In genomic region chr1:154623358-154623757, GRCh38 we compare ENCODE assay signal across 21 cellular contexts. TPM values are rescaled to one million over a fixed set of nuclear protein-coding genes. Genes with fewer than 3 reads are reported as not detected.
DNase-seq lines count a peak whose midpoint lies in the region; ATAC-seq, FAIRE-seq and TF ChIP-seq lines count a peak whose summit lies in the region.
"Had no signal": no experiment of that assay in that cellular context is flagged by ENCODE, and none has a peak within 500 bp of the region (broad histone marks: within the 10 kb centered on the region; RNA-seq: fewer than 3 reads in every experiment).

No MANE protein-coding gene starts in this region.

- H3K9ac ChIP-seq in K562 (ENCODE audit: insufficient read depth in 1 of 2, low read depth in 2 of 2, low read length in 2 of 2), result no peak overlapping the region
- H3K9ac ChIP-seq: parathyroid adenoma had no signal

- TF ChIP-seq CTCF in K562 (IDR thresholded peaks at IDR 0.05 in 2 of 3, conservative IDR thresholded peaks at IDR 0.05 in 1 of 3; ENCODE audit: insufficient read depth in 2 of 3, low read depth in 1 of 3, low read length in 3 of 3) (no peak), Caco-2 (IDR thresholded peaks at IDR 0.05; ENCODE audit: insufficient read depth in 1 of 2, low read depth in 1 of 2, low read length in 1 of 2, severe bottlenecking in 1 of 2, unreplicated experiment in 1 of 2) (no peak)

- H4K20me1 ChIP-seq in K562 (replicated peaks; ENCODE audit: control insufficient read depth, insufficient read depth, low read length), result no peaks in the 10 kb centered on the region; the same call in 1 of the 2 replicates

- no peak for TF ChIP-seq EP300 in K562 (IDR thresholded peaks at IDR 0.05; ENCODE audit: low read length)

- peaks cover 2% of the 10 kb centered on the region; the same call in 1 of the 2 replicates for H3K9me3 ChIP-seq in K562 (replicated peaks; ENCODE audit: control insufficient read depth, insufficient read depth, low read depth, low read length)
- no peaks in the 10 kb centered on the region for H3K9me3 ChIP-seq in small intestine (ENCODE audit: control insufficient read depth, low read depth)
- H3K9me3 ChIP-seq in Caco-2, result no peaks in the 10 kb centered on the region
- H3K9me3 ChIP-seq: breast epithelium had no signal

- H3K4me3 Mint-ChIP-seq in Caco-2 (ENCODE audit: unreplicated experiment), result no peak overlapping the region

- BruUV-seq in K562 (replicated peaks; lab: Mats Ljungman, UMichigan) (no TSS peak), Caco-2 (replicated peaks; lab: Mats Ljungman, UMichigan) (no TSS peak)

- intact Hi-C loops in K562 (cut with micrococcal nuclease) (no loop called here), Caco-2 (cut with micrococcal nuclease; ENCODE audit: unreplicated experiment) (no loop called here)

- no peak for DNase-seq in activated naive CD4-positive, alpha-beta T cell treated with anti-CD3 and anti-CD28 coated beads, Interleukin-2, amount 50 U/mL, for 72 hours (ENCODE audit: low spot score in 2 of 2)
- DNase-seq in activated naive CD4-positive, alpha-beta T cell treated with Interleukin-2 at 50 U/mL for 16 hours, result no peak
- DNase-seq in NOMO-1 treated with DMSO at 0.1 percent for 48 hours (lab: John Stamatoyannopoulos, UW; ENCODE audit: unreplicated experiment), result peak; percentile 72
- DNase-seq in K562 (ENCODE audit: extremely low read depth in 1 of 4, low spot score in 3 of 4), result no peak
- DNase-seq in small intestine, result peak; percentile 13
- DNase-seq in Caco-2, result no peak
- DNase-seq in GM19239 (ENCODE audit: insufficient read length, low spot score), result no peak
- no peak for DNase-seq in AG08396 (ENCODE audit: low spot score)
- DNase-seq: ACHN; activated CD4-positive, CD25-positive, alpha-beta regulatory T cell; activated naive CD4-positive, alpha-beta T cell; effector CD4-positive, alpha-beta T cell; HCEC 1CT; hippocampal formation; NCI-H446 treated with DMSO at 0.1 percent for 48 hours; stimulated activated naive CD4-positive, alpha-beta T cell had no signal

- H3K4me1 ChIP-seq in K562 (replicated peaks in 1 of 2; ENCODE audit: control insufficient read depth in 2 of 2, insufficient read depth in 2 of 2, low read length in 2 of 2) (peaks cover 13 to 15% of the 10 kb centered on the region in 2 experiments), small intestine (ENCODE audit: control insufficient read depth in 2 of 2, insufficient read depth in 1 of 2, low read depth in 1 of 2, low read length in 1 of 2) (peaks cover 2 to 4% of the 10 kb centered on the region in 2 donors), Caco-2 (peaks cover 11% of the 10 kb centered on the region; the same call in 1 of the 2 replicates)

- H3K27ac Mint-ChIP-seq in activated naive CD4-positive, alpha-beta T cell treated with anti-CD3 and anti-CD28 coated beads, Interleukin-2, amount 50 U/mL, for 72 hours, result peak overlapping the region; percentile 46 to 89
- H3K27ac Mint-ChIP-seq in Caco-2 (ENCODE audit: unreplicated experiment), result no peak overlapping the region

- no peak for ATAC-seq in activated naive CD4-positive, alpha-beta T cell treated with anti-CD3 and anti-CD28 coated beads, Interleukin-2, amount 50 U/mL, for 72 hours
- no peak for ATAC-seq in K562
- ATAC-seq: SK-N-SH treated with all-trans-retinoic acid at 6 μM for 48 hours had no signal

- H3K4me3 ChIP-seq in K562 (no peak overlapping the region), small intestine (ENCODE audit: low read depth in 1 of 2, low read length in 2 of 2) (no peak overlapping the region), Caco-2 (ENCODE audit: low read depth, low read length) (no peak overlapping the region)
- H3K4me3 ChIP-seq: breast epithelium had no signal

- POLR2A ChIA-PET in K562 (lab: Yijun Ruan, JAX) (no interaction called here), Caco-2 (lab: Charles Lee) (no interaction called here)

- H3K27ac ChIP-seq in K562 (ENCODE audit: extremely low read depth, low read depth, low read length) (no peak overlapping the region), small intestine (ENCODE audit: low read depth in 1 of 2, low read length in 1 of 2) (no peak overlapping the region)
- H3K27ac ChIP-seq: breast epithelium, parathyroid adenoma had no signal

- H3K9me1 ChIP-seq in K562 (ENCODE audit: control insufficient read depth, insufficient read depth, low read length), result no peaks in the 10 kb centered on the region

- H3K27me3 ChIP-seq in K562 (ENCODE audit: control insufficient read depth in 2 of 2, insufficient read depth in 2 of 2, low read length in 2 of 2) (no peaks in the 10 kb centered on the region), small intestine (ENCODE audit: control insufficient read depth in 2 of 2, insufficient read depth in 2 of 2, low read length in 2 of 2) (no peaks in the 10 kb centered on the region), Caco-2 (replicated peaks; ENCODE audit: control insufficient read depth, insufficient read depth, low read length) (no peaks in the 10 kb centered on the region)
- H3K27me3 ChIP-seq: breast epithelium had no signal

- no peaks in the 10 kb centered on the region for H3K27me3 Mint-ChIP-seq in Caco-2 (ENCODE audit: insufficient read depth, unreplicated experiment)

- H2AFZ ChIP-seq in K562 (ENCODE audit: low read depth, low read length), result no peak overlapping the region
- H2AFZ ChIP-seq: parathyroid adenoma had no signal

- H3K36me3 ChIP-seq in K562 (ENCODE audit: control insufficient read depth, insufficient read depth, low read length) (peaks cover 36% of the 10 kb centered on the region; the same call in 2 of the 3 replicates), small intestine (ENCODE audit: control insufficient read depth in 2 of 2, insufficient read depth in 2 of 2, low read length in 2 of 2) (no peaks in the 10 kb centered on the region), Caco-2 (ENCODE audit: control insufficient read depth, insufficient read depth, low read length) (0 out of 2 replicates have a peak, but pooled peaks cover 1% of the 10 kb centered on the region)
- H3K36me3 ChIP-seq: breast epithelium had no signal

- peaks cover 20 to 24% of the 10 kb centered on the region in 2 donors for H3K36me3 Mint-ChIP-seq in activated naive CD4-positive, alpha-beta T cell treated with anti-CD3 and anti-CD28 coated beads, Interleukin-2, amount 50 U/mL, for 72 hours
- peaks cover 11% of the 10 kb centered on the region for H3K36me3 Mint-ChIP-seq in Caco-2 (ENCODE audit: insufficient read depth, unreplicated experiment)

- H3K9me3 Mint-ChIP-seq in activated naive CD4-positive, alpha-beta T cell treated with anti-CD3 and anti-CD28 coated beads, Interleukin-2, amount 50 U/mL, for 72 hours, result no peaks in the 10 kb centered on the region
- no peaks in the 10 kb centered on the region for H3K9me3 Mint-ChIP-seq in Caco-2 (ENCODE audit: unreplicated experiment)

- peaks cover 12% of the 10 kb centered on the region for H3K4me1 Mint-ChIP-seq in Caco-2 (ENCODE audit: low read depth, unreplicated experiment)

- FAIRE-seq in K562 (lab: Jason Lieb, UNC) (no peak), small intestine (lab: Jason Lieb, UNC) (no peak), GM19239 (lab: Jason Lieb, UNC) (no peak)
- FAIRE-seq: G401.6, urothelium cell line had no signal

- H3K79me2 ChIP-seq in K562 (ENCODE audit: control insufficient read depth, insufficient read depth, low read length), result peaks cover 86% of the 10 kb centered on the region

- no peak for TF ChIP-seq POLR2A in K562 (conservative IDR thresholded peaks at IDR 0.05)

- H3K4me2 ChIP-seq in K562 (ENCODE audit: insufficient read depth, low read length), result no peak overlapping the region

- CTCF ChIA-PET in K562 (lab: Yijun Ruan, JAX; ENCODE audit: low intra/inter-chr PET ratio) (no interaction called here), Caco-2 (lab: Charles Lee) (no interaction called here)

- in situ Hi-C loops in K562 (cut with MboI), result no loop called here

- 82% methylated on average over 3 of the region's 3 CpGs for WGBS in K562 (ENCODE audit: insufficient coverage, low coverage, missing lambda C conversion rate)
- WGBS in small intestine, 3 donors, result 75 to 91% (median 90%) methylated on average over 3 of the region's 3 CpGs

- TF ChIP-seq RAD21 in K562 (CRISPR knock-in tag; conservative IDR thresholded peaks at IDR 0.05 in 1 of 2, IDR thresholded peaks at IDR 0.05 in 1 of 2), result no peak

RNA-seq across cellular contexts. Expression of gene ADAR, which starts 15.4 kb away (rescaled TPM):
- total RNA-seq in activated naive CD4-positive, alpha-beta T cell treated with anti-CD3 and anti-CD28 coated beads, Interleukin-2, amount 50 U/mL, for 72 hours, result 100 to 1,000 TPM; 189 to 332 TPM
- total RNA-seq in K562 (2011; cell fraction: chromatin; rRNA removed; ENCODE audit: low replicate concordance), result 167 and 223 TPM in 2 replicates
- 128 and 132 TPM in 2 replicates for total RNA-seq in K562 (2011; cell fraction: nucleolus; rRNA removed)
- 127 and 128 TPM in 2 replicates for total RNA-seq in K562 (2011; cell fraction: nucleoplasm; rRNA removed)
- total RNA-seq in K562 (2014; rRNA removed) (48.0 and 53.6 TPM in 2 replicates), K562 (2014; rRNA removed; fragmentation: Illumina TruSeq; extraction: Trizol) (60.2 and 63.6 TPM in 2 replicates), K562 (2015; rRNA removed; fragmentation: Illumina TruSeq; extraction: Trizol) (66.2 and 68.0 TPM in 2 replicates), K562 (2021) (94.2 and 96.9 TPM in 2 replicates), Caco-2 (2022) (178 and 190 TPM in 2 replicates)
- polyA plus RNA-seq in K562 (2011; rRNA removed) (117 and 123 TPM in 2 replicates), K562 (2014; fragmentation: Illumina TruSeq; extraction: Trizol) (67.0 and 75.9 TPM in 2 replicates), K562 (2014; fragmentation: Nextera tagmentation; extraction: Ambion mirVana) (10 to 100 TPM; 30.1 to 41.2 TPM), K562 (2014; rRNA removed) (46.3 and 51.3 TPM in 2 replicates), small intestine (10 to 100 TPM; 28.6 to 62.1 (median 32.9) TPM)
- polyA plus RNA-seq in K562 (2011; cell fraction: cytosol; rRNA removed), result 62.0 and 83.9 TPM in 2 replicates
- 176 and 229 TPM in 2 replicates for polyA plus RNA-seq in K562 (2011; cell fraction: nucleus; rRNA removed)
- 45.6 and 52.9 TPM in 2 replicates for polyA plus RNA-seq in K562 (2012)
- polyA minus RNA-seq in K562 (2011; rRNA and poly(A)+ RNA removed), result 157 and 202 TPM in 2 replicates
- 61.0 and 68.0 TPM in 2 replicates for polyA minus RNA-seq in K562 (2011; cell fraction: cytosol; rRNA and poly(A)+ RNA removed)
- 58.7 and 108 TPM in 2 replicates for polyA minus RNA-seq in K562 (2011; cell fraction: nucleus; rRNA and poly(A)+ RNA removed)

RNA-seq across cellular contexts. Expression of gene CHRNB2, which starts 55.8 kb away (rescaled TPM):
- under 1 TPM; 0.09 to 0.10 TPM for total RNA-seq in activated naive CD4-positive, alpha-beta T cell treated with anti-CD3 and anti-CD28 coated beads, Interleukin-2, amount 50 U/mL, for 72 hours
- not detected in 2 replicates for total RNA-seq in K562 (2011; cell fraction: chromatin; rRNA removed; ENCODE audit: low replicate concordance)
- not detected in 2 replicates for total RNA-seq in K562 (2011; cell fraction: nucleolus; rRNA removed)
- total RNA-seq in K562 (2011; cell fraction: nucleoplasm; rRNA removed), result not detected in 2 replicates
- total RNA-seq in K562 (2014; rRNA removed) (not detected in 2 replicates), K562 (2014; rRNA removed; fragmentation: Illumina TruSeq; extraction: Trizol) (not detected in 2 replicates), K562 (2015; rRNA removed; fragmentation: Illumina TruSeq; extraction: Trizol) (not detected in 2 replicates), K562 (2021) (not detected in 2 replicates), Caco-2 (2022) (0.09 TPM in 1 of 2 replicates, not detected in the other)
- polyA plus RNA-seq in K562 (2011; rRNA removed) (not detected in 2 replicates), K562 (2014; fragmentation: Illumina TruSeq; extraction: Trizol) (not detected in 2 replicates), K562 (2014; fragmentation: Nextera tagmentation; extraction: Ambion mirVana) (under 1 TPM in 1 of 2 experiments, not detected in 1; 0.01 TPM), K562 (2014; rRNA removed) (not detected in 2 replicates), small intestine (under 1 TPM in 1 of 3 donors, not detected in 2; 0.95 TPM)
- not detected in 2 replicates for polyA plus RNA-seq in K562 (2011; cell fraction: cytosol; rRNA removed)
- not detected in 2 replicates for polyA plus RNA-seq in K562 (2011; cell fraction: nucleus; rRNA removed)
- polyA plus RNA-seq in K562 (2012), result 0.03 and 0.07 TPM in 2 replicates
- not detected in 2 replicates for polyA minus RNA-seq in K562 (2011; rRNA and poly(A)+ RNA removed)
- polyA minus RNA-seq in K562 (2011; cell fraction: cytosol; rRNA and poly(A)+ RNA removed), result not detected in 2 replicates
- 0.11 TPM in 1 of 2 replicates, not detected in the other for polyA minus RNA-seq in K562 (2011; cell fraction: nucleus; rRNA and poly(A)+ RNA removed)

Comparison
In these comparisons a context has a peak if more than half of its experiments do, and no peak if none do; other contexts are left out.
1. DNase-seq: peak in NOMO-1 treated with DMSO at 0.1 percent for 48 hours (single experiment) and small intestine (single experiment); none in activated naive CD4-positive, alpha-beta T cell treated with anti-CD3 and anti-CD28 coated beads, Interleukin-2, amount 50 U/mL, for 72 hours (0 of 2), activated naive CD4-positive, alpha-beta T cell treated with Interleukin-2 at 50 U/mL for 16 hours (single experiment), K562 (0 of 4), Caco-2 (0 of 2), GM19239 (single experiment) and AG08396 (single experiment).